Comparison of ENCODE assay signal across 8 cellular contexts in the genomic region with DNA sequence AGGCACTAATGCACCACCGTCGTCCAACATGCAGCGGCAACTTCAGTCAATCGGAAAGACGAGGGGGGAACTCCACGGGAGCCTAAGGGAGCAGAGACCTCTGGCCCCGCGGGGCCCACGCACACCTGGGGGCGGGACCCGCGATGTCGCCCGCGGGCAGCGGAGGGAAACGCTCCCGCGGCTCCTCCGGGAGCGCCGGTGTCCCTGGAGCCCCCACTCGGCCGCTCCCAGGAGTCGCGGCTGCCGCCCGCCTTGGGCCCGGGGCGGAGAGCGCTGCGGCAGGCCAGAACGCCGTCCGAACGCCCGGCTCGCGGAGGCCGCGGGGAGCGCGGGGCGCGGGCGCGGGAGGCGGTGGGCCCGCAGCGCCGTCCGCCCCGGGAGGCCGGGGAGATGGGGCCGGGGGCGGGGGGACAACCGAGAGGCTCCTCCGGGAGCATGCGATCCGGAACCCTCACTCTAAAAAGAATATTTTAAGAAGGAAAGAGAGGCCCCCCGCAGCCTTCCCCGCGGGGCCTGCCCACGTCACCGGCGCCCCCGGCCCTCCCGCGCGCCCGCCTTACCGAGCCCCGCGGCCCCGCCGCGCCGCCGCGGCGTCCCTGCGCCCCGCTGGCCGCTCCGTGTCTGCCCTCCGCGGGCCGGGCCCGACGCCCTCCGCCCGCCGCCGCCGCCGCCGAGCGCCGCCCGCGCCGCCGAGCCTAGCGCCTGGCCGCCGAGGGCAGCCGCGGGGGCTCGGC.
A peak's percentile ranks its signal among the peaks of the same experiment; 100 is the strongest.
DNase-seq lines count a peak whose midpoint lies in the region; ATAC-seq and TF ChIP-seq lines count a peak whose summit lies in the region.

No MANE protein-coding gene starts in this region.

- H3K27me3 Mint-ChIP-seq in activated T-cell treated with anti-CD3 and anti-CD28 coated beads, Interleukin-2, amount 50 U/mL, for 4 hours (ENCODE audit: low read depth) = peaks cover 32% of the 10 kb centered on the region

- no peaks in the 10 kb centered on the region for H3K9me3 Mint-ChIP-seq in activated T-cell treated with anti-CD3 and anti-CD28 coated beads, Interleukin-2, amount 50 U/mL, for 4 hours

- ATAC-seq in HG03565 (IDR thresholded peaks at IDR 0.05; ENCODE audit: unreplicated experiment) (peak; percentile 7), Right ventricle myocardium superior (ENCODE audit: poor library complexity) (peak; percentile 33), GM21447 (IDR thresholded peaks at IDR 0.05; ENCODE audit: unreplicated experiment) (no peak)
- peak; percentile 5 to 8 for ATAC-seq in activated T-cell treated with anti-CD3 and anti-CD28 coated beads, Interleukin-2, amount 50 U/mL, for 4 hours

- H3K79me2 ChIP-seq in parathyroid adenoma = peaks cover 3% of the 10 kb centered on the region

- no peaks in the 10 kb centered on the region for H3K36me3 ChIP-seq in parathyroid adenoma (ENCODE audit: control insufficient read depth, insufficient read depth, low read length)

- no peak overlapping the region for H3K27ac ChIP-seq in parathyroid adenoma

- H3K4me1 ChIP-seq in parathyroid adenoma = no peaks in the 10 kb centered on the region

- peak; percentile 29 for DNase-seq in NCI-H510A (lab: John Stamatoyannopoulos, UW)
- DNase-seq in NCI-H510A treated with DMSO at 0.1 percent for 48 hours (lab: John Stamatoyannopoulos, UW) = no peak
- DNase-seq in activated T-cell treated with anti-CD3 and anti-CD28 coated beads, Interleukin-2, amount 50 U/mL, for 4 hours = peak; percentile 5
- no peak for DNase-seq in Right ventricle myocardium superior
- DNase-seq in HuH-7.5 (ENCODE audit: low spot score) = no peak

- peak overlapping the region; percentile 48 for H2AFZ ChIP-seq in parathyroid adenoma

- no peaks in the 10 kb centered on the region for H3K36me3 Mint-ChIP-seq in activated T-cell treated with anti-CD3 and anti-CD28 coated beads, Interleukin-2, amount 50 U/mL, for 4 hours (ENCODE audit: insufficient read depth)

- H3K9me3 ChIP-seq in parathyroid adenoma (ENCODE audit: control insufficient read depth, low read length) = no peaks in the 10 kb centered on the region

- no peaks in the 10 kb centered on the region for H3K27me3 ChIP-seq in parathyroid adenoma (ENCODE audit: control insufficient read depth, insufficient read depth, low read length)

- intact Hi-C loops in Right ventricle myocardium superior (cut with DNase I) = no loop called here

- H3K4me1 Mint-ChIP-seq in activated T-cell treated with anti-CD3 and anti-CD28 coated beads, Interleukin-2, amount 50 U/mL, for 4 hours (ENCODE audit: low read depth) = peaks cover 22% of the 10 kb centered on the region

- H3K9ac ChIP-seq in parathyroid adenoma = no peak overlapping the region

- peak overlapping the region; percentile 55 for H3K4me2 ChIP-seq in parathyroid adenoma (ENCODE audit: low read length)

- TF ChIP-seq CTCF in parathyroid adenoma (IDR thresholded peaks at IDR 0.05) = no peak

- H3K4me3 Mint-ChIP-seq in activated T-cell treated with anti-CD3 and anti-CD28 coated beads, Interleukin-2, amount 50 U/mL, for 4 hours = peak overlapping the region; percentile 79

- H3K4me3 ChIP-seq in parathyroid adenoma (ENCODE audit: low read depth, low read length) = peak overlapping the region; percentile 42

Comparison
In these comparisons a context has a peak if more than half of its experiments do, and no peak if none do; other contexts are left out.
1. DNase-seq: peak in NCI-H510A (single experiment) and activated T-cell treated with anti-CD3 and anti-CD28 coated beads, Interleukin-2, amount 50 U/mL, for 4 hours (single experiment); none in NCI-H510A treated with DMSO at 0.1 percent for 48 hours (single experiment), Right ventricle myocardium superior (single experiment) and HuH-7.5 (single experiment).